26 cellular contexts compared by ENCODE assay signal in the genomic region with DNA sequence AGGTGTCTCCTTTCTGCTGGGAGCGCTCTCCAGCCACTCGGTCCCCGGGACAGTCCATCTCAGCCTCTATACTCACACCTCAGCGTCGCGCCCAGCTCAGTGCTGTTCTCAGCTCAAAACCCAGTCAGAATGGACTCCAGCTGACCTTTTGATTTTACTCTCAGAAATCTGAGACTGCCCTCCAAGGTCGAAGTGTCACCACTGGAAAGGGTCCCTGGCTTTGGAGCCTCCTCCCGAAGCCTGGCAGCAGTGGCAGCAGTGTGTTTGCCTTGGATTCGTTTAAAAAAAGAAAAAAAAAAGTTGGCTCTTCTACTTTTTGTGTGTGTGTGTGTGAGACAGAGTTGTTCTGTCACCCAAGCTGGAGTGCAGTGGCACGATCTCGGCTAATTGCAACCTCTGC. TPM values are rescaled to one million over a fixed set of nuclear protein-coding genes. Genes with fewer than 3 reads are reported as not detected.
DNase-seq lines count a peak whose midpoint lies in the region; ATAC-seq, FAIRE-seq and TF ChIP-seq lines count a peak whose summit lies in the region.
"Had no signal": no experiment of that assay in that cellular context is flagged by ENCODE, and none has a peak within 500 bp of the region (broad histone marks: within the 10 kb centered on the region; RNA-seq: fewer than 3 reads in every experiment).

No MANE protein-coding gene starts in this region.

- 53% methylated on average over 11 of the region's 11 CpGs for WGBS in liver
- 86% methylated on average over 11 of the region's 11 CpGs for WGBS in HepG2 (ENCODE audit: low lambda C conversion rate)
- WGBS in right lobe of liver (ENCODE audit: insufficient coverage, low coverage, low lambda C conversion rate, missing lambda C conversion rate): 20% methylated on average over 3 of the region's 11 CpGs
- 27 to 38% methylated on average over 11 of the region's 11 CpGs for WGBS in aorta, 2 donors
- 84 to 92% methylated on average over 11 of the region's 11 CpGs for WGBS in thyroid gland, 2 donors

- TF ChIP-seq EP300 in HepG2 (IDR thresholded peaks at IDR 0.05; ENCODE audit: low read depth in 2 of 2, low read length in 2 of 2): no peak
- no peak for TF ChIP-seq EP300 in HepG2 (CRISPR knock-in tag; IDR thresholded peaks at IDR 0.05; ENCODE audit: borderline replicate concordance)

- POLR2A ChIA-PET in activated CD4-positive, alpha-beta T cell treated with anti-CD3 and anti-CD28 coated beads, Interleukin-2, amount 10 ng/mL, durations not matched to agents 7 days and 5 days (lab: Charles Lee): interaction anchor here (0.6 kb wide), 1 partner anchor 68 kb away, joined by 10 read pairs; no protein-coding TSS in a partner anchor
- POLR2A ChIA-PET in HepG2 (lab: Yijun Ruan, JAX): no interaction called here

- no peaks in the 10 kb centered on the region for H4K20me1 ChIP-seq in HepG2 (ENCODE audit: insufficient read depth, low read length)

- H3K9me3 ChIP-seq in liver (ENCODE audit: control insufficient read depth in 4 of 4, low read length in 3 of 4) (no peaks in the 10 kb centered on the region), HepG2 (ENCODE audit: low read length) (no peaks in the 10 kb centered on the region), right lobe of liver (no peaks in the 10 kb centered on the region), aorta (ENCODE audit: control insufficient read depth, low read length) (no peaks in the 10 kb centered on the region), thyroid gland (no peaks in the 10 kb centered on the region)
- H3K9me3 ChIP-seq: BLaER1 treated with 17β-estradiol and CSF1 and Interleukin-3, amounts not matched to agents 10 nM and 100 nM; HAP-1 had no signal

- intact Hi-C loops in HepG2 (cut with micrococcal nuclease; ENCODE audit: unreplicated experiment) (no loop called here), right lobe of liver (cut with DNase I) (no loop called here), aorta (cut with DNase I) (no loop called here), thyroid gland (cut with DNase I) (no loop called here)

- TF ChIP-seq POLR2A in HepG2 (IDR thresholded peaks at IDR 0.05; ENCODE audit: insufficient read depth in 1 of 2, low read depth in 2 of 2, low read length in 2 of 2) (no peak), right lobe of liver (IDR thresholded peaks at IDR 0.05) (no peak), thyroid gland (IDR thresholded peaks at IDR 0.05) (no peak)

- FAIRE-seq in HepG2 (lab: Jason Lieb, UNC): no peak
- FAIRE-seq: GM12891 had no signal

- no peak overlapping the region for H3K4me2 ChIP-seq in HepG2 (ENCODE audit: low read depth, low read length)
- H3K4me2 ChIP-seq: BLaER1 treated with 17β-estradiol and CSF1 and Interleukin-3, amounts not matched to agents 10 nM and 100 nM; KMS-11; PC-9 had no signal

- H3K9me3 Mint-ChIP-seq in activated CD4-positive, alpha-beta T cell treated with anti-CD3 and anti-CD28 coated beads, Interleukin-2, amount 10 ng/mL, durations not matched to agents 7 days and 5 days: no peaks in the 10 kb centered on the region
- no peaks in the 10 kb centered on the region for H3K9me3 Mint-ChIP-seq in mesothelial cell of epicardium
- H3K9me3 Mint-ChIP-seq: CD8-positive, alpha-beta memory T cell had no signal

- H3K9ac ChIP-seq in liver (ENCODE audit: low read depth in 1 of 2, low read length in 2 of 2): no peak overlapping the region
- no peak overlapping the region for H3K9ac ChIP-seq in HepG2 (ENCODE audit: insufficient read depth, low read depth, low read length)
- H3K9ac ChIP-seq: BLaER1 treated with 17β-estradiol and CSF1 and Interleukin-3, amounts not matched to agents 10 nM and 100 nM; GM23248; KMS-11 had no signal

- no peak overlapping the region for H3K4me3 Mint-ChIP-seq in activated CD4-positive, alpha-beta T cell treated with anti-CD3 and anti-CD28 coated beads, Interleukin-2, amount 10 ng/mL, durations not matched to agents 7 days and 5 days
- H3K4me3 Mint-ChIP-seq in mesothelial cell of epicardium: no peak overlapping the region

- H3K27ac ChIP-seq in liver (ENCODE audit: low read depth in 1 of 2, low read length in 2 of 2): no peak overlapping the region
- H3K27ac ChIP-seq in HepG2 (ENCODE audit: extremely low read length, insufficient read depth, low read length): no peak overlapping the region
- H3K27ac ChIP-seq in right lobe of liver: peak overlapping the region in 1 of 3 donors; percentile 36
- no peak overlapping the region for H3K27ac ChIP-seq in aorta (ENCODE audit: low read depth in 1 of 2, low read length in 2 of 2)
- no peak overlapping the region for H3K27ac ChIP-seq in thyroid gland
- H3K27ac ChIP-seq: 22Rv1; BLaER1 treated with 17β-estradiol and CSF1 and Interleukin-3, amounts not matched to agents 10 nM and 100 nM; GM23248; KMS-11; PC-9 had no signal

- peaks cover 20 to 65% (median 47%) of the 10 kb centered on the region in 4 donors for H3K36me3 ChIP-seq in liver (ENCODE audit: control insufficient read depth in 4 of 4, insufficient read depth in 3 of 4, low read depth in 1 of 4, low read length in 3 of 4)
- peaks cover 29 to 73% of the 10 kb centered on the region in 2 experiments for H3K36me3 ChIP-seq in HepG2 (replicated peaks in 1 of 2; ENCODE audit: control insufficient read depth in 1 of 2, insufficient read depth in 2 of 2, low read length in 2 of 2)
- H3K36me3 ChIP-seq in right lobe of liver: peaks cover 0 to 65% (median 47%) of the 10 kb centered on the region in 4 donors
- peaks cover 0 to 7% of the 10 kb centered on the region in 2 donors for H3K36me3 ChIP-seq in aorta (ENCODE audit: control insufficient read depth in 1 of 2, insufficient read depth in 2 of 2, low read length in 1 of 2)
- H3K36me3 ChIP-seq in thyroid gland: peaks cover 64 to 71% of the 10 kb centered on the region in 2 donors

- peak overlapping the region; percentile 62 for H3K27ac Mint-ChIP-seq in activated CD4-positive, alpha-beta T cell treated with anti-CD3 and anti-CD28 coated beads, Interleukin-2, amount 10 ng/mL, durations not matched to agents 7 days and 5 days
- no peak overlapping the region for H3K27ac Mint-ChIP-seq in mesothelial cell of epicardium

- H3K4me1 ChIP-seq in liver (ENCODE audit: control insufficient read depth in 4 of 4, insufficient read depth in 4 of 4, low read length in 3 of 4): peaks cover 0 to 7% (median 1%) of the 10 kb centered on the region in 4 donors
- no peaks in the 10 kb centered on the region for H3K4me1 ChIP-seq in HepG2 (ENCODE audit: insufficient read depth, low read length)
- H3K4me1 ChIP-seq in right lobe of liver: peaks cover 0 to 13% (median 5%) of the 10 kb centered on the region in 4 donors
- H3K4me1 ChIP-seq in aorta (ENCODE audit: control insufficient read depth in 1 of 2, insufficient read depth in 2 of 2, low read length in 2 of 2): no peaks in the 10 kb centered on the region
- H3K4me1 ChIP-seq in thyroid gland: no peaks in the 10 kb centered on the region
- H3K4me1 ChIP-seq: HAP-1 had no signal

- H3K27me3 ChIP-seq in liver (ENCODE audit: control insufficient read depth in 4 of 4, insufficient read depth in 4 of 4, low read length in 3 of 4) (no peaks in the 10 kb centered on the region), HepG2 (ENCODE audit: control insufficient read depth in 1 of 2, insufficient read depth in 2 of 2, low read length in 2 of 2) (no peaks in the 10 kb centered on the region), right lobe of liver (no peaks in the 10 kb centered on the region), aorta (ENCODE audit: control insufficient read depth in 1 of 2, insufficient read depth in 2 of 2, low read length in 1 of 2) (no peaks in the 10 kb centered on the region), thyroid gland (no peaks in the 10 kb centered on the region)
- H3K27me3 ChIP-seq: BLaER1 treated with 17β-estradiol and CSF1 and Interleukin-3, amounts not matched to agents 10 nM and 100 nM had no signal

- no peaks in the 10 kb centered on the region for H3K79me2 ChIP-seq in HepG2 (ENCODE audit: insufficient read depth, low read length)

- in situ Hi-C loops in HepG2 (cut with HindIII; ENCODE audit: extremely low pct_ligation_motif_present, low pct_unique_long_range_greater_than_20kb): no loop called here

- no peak overlapping the region for H3K4me3 ChIP-seq in liver (ENCODE audit: low read depth in 1 of 3, low read length in 3 of 3)
- H3K4me3 ChIP-seq in HepG2 (replicated peaks in 1 of 3; ENCODE audit: insufficient read depth in 1 of 3, low read depth in 2 of 3, low read length in 3 of 3): no peak overlapping the region
- H3K4me3 ChIP-seq in right lobe of liver: no peak overlapping the region
- no peak overlapping the region for H3K4me3 ChIP-seq in aorta (ENCODE audit: low read length in 2 of 2)
- H3K4me3 ChIP-seq in thyroid gland (replicated peaks in 1 of 3): no peak overlapping the region
- H3K4me3 ChIP-seq: BLaER1 treated with 17β-estradiol and CSF1 and Interleukin-3, amounts not matched to agents 10 nM and 100 nM; GM23248; HAP-1; PC-9 had no signal

- TF ChIP-seq CTCF in liver (IDR thresholded peaks at IDR 0.05; ENCODE audit: low read depth, low read length, missing input control) (no peak), HepG2 (CRISPR knock-in tag; IDR thresholded peaks at IDR 0.05) (no peak), right lobe of liver (IDR thresholded peaks at IDR 0.05) (no peak), mesothelial cell of epicardium (IDR thresholded peaks at IDR 0.05; ENCODE audit: unreplicated experiment) (no peak), thyroid gland (IDR thresholded peaks at IDR 0.05) (no peak)

- peaks cover 59% of the 10 kb centered on the region for H3K4me1 Mint-ChIP-seq in activated CD4-positive, alpha-beta T cell treated with anti-CD3 and anti-CD28 coated beads, Interleukin-2, amount 10 ng/mL, durations not matched to agents 7 days and 5 days
- H3K4me1 Mint-ChIP-seq in mesothelial cell of epicardium: no peaks in the 10 kb centered on the region

- CTCF ChIA-PET in activated CD4-positive, alpha-beta T cell treated with anti-CD3 and anti-CD28 coated beads, Interleukin-2, amount 10 ng/mL, durations not matched to agents 7 days and 5 days (lab: Charles Lee): interaction anchor here (1.0 kb wide), 1 partner anchor 14 kb away, joined by 4 read pairs; no protein-coding TSS in a partner anchor
- CTCF ChIA-PET in HepG2 (lab: Yijun Ruan, JAX; ENCODE audit: low intra/inter-chr PET ratio, low total read pairs): no interaction called here

- no peak for DNase-seq in activated CD4-positive, alpha-beta T cell treated with anti-CD3 and anti-CD28 coated beads, Interleukin-2, amount 10 ng/mL, durations not matched to agents 7 days and 5 days
- no peak for DNase-seq in activated CD4-positive, alpha-beta T cell treated with anti-CD3 and anti-CD28 coated beads, Interleukin-2, amount 50 U/mL, for 48 hours
- DNase-seq in HepG2 (ENCODE audit: low spot score): no peak
- peak in 2 of 3 donors; percentile 70 to 74 for DNase-seq in right lobe of liver
- DNase-seq in aorta: no peak
- DNase-seq in mesothelial cell of epicardium (ENCODE audit: low spot score in 2 of 2, unreplicated experiment in 2 of 2): no peak
- no peak for DNase-seq in thyroid gland
- DNase-seq: ACHN; Calu3; CD8-positive, alpha-beta memory T cell; DMS153; GM23248; NCI-H1092 treated with DMSO at 0.1 percent for 48 hours; NCI-H1436 treated with DMSO at 0.1 percent for 48 hours; NCI-H2029; NCI-H2227 treated with DMSO at 0.1 percent for 48 hours; NCI-H510A treated with DMSO at 0.1 percent for 48 hours; NCI-H748 treated with DMSO at 0.1 percent for 48 hours; PC-9; RPMI8226 had no signal

- TF ChIP-seq RAD21 in liver (IDR thresholded peaks at IDR 0.05) (no peak), HepG2 (CRISPR knock-in tag; IDR thresholded peaks at IDR 0.05) (no peak)

- no peaks in the 10 kb centered on the region for H3K27me3 Mint-ChIP-seq in activated CD4-positive, alpha-beta T cell treated with anti-CD3 and anti-CD28 coated beads, Interleukin-2, amount 10 ng/mL, durations not matched to agents 7 days and 5 days
- H3K27me3 Mint-ChIP-seq in mesothelial cell of epicardium (ENCODE audit: low read depth): no peaks in the 10 kb centered on the region
- H3K27me3 Mint-ChIP-seq: CD8-positive, alpha-beta memory T cell had no signal

- peaks cover 77% of the 10 kb centered on the region for H3K36me3 Mint-ChIP-seq in activated CD4-positive, alpha-beta T cell treated with anti-CD3 and anti-CD28 coated beads, Interleukin-2, amount 10 ng/mL, durations not matched to agents 7 days and 5 days (ENCODE audit: low read depth)
- peaks cover 39% of the 10 kb centered on the region for H3K36me3 Mint-ChIP-seq in mesothelial cell of epicardium

- H2AFZ ChIP-seq in HepG2 (ENCODE audit: low read length): no peak overlapping the region
- H2AFZ ChIP-seq: GM23248, PC-9 had no signal

- ATAC-seq in HepG2 (no peak), right lobe of liver (peak; percentile 47 to 92 (median 58)), aorta (ENCODE audit: low FRiP score) (peak; percentile 13)

- no TSS peak for BruUV-seq in HepG2 (replicated peaks; lab: Mats Ljungman, UMichigan)

RNA-seq across cellular contexts. Expression of gene KLHL36, which starts 10.4 kb away (rescaled TPM):
- total RNA-seq in activated CD4-positive, alpha-beta T cell treated with anti-CD3 and anti-CD28 coated beads, Interleukin-2, amount 10 ng/mL, durations not matched to agents 7 days and 5 days: 10 to 100 TPM; 37.5 to 46.2 TPM
- total RNA-seq in liver (10 to 100 TPM; 20.9 to 53.6 TPM), HepG2 (2016; rRNA removed; fragmentation: Illumina TruSeq; extraction: Trizol) (23.6 and 24.3 TPM in 2 replicates), right lobe of liver (10 to 100 TPM; 20.1 to 31.3 (median 21.9) TPM), aorta (10 to 100 TPM; 48.0 to 60.0 TPM), mesothelial cell of epicardium (44.9 to 51.6 TPM (median 46.9 TPM) in 3 replicates), thyroid gland (100 to 1,000 TPM in 1 of 4 donors, 10 to 100 TPM in 3; 61.7 to 107 (median 78.0) TPM)
- polyA plus RNA-seq in liver (10 to 100 TPM; 11.5 to 12.9 TPM), HepG2 (2011; rRNA removed) (26.0 and 34.9 TPM in 2 replicates), aorta (10 to 100 TPM; 10.1 to 25.6 TPM)
- 5.2 and 5.7 TPM in 2 replicates for total RNA-seq in HepG2 (2016; cell fraction: cytosol; rRNA removed; fragmentation: Illumina TruSeq; extraction: Trizol; ENCODE audit: low read depth)
- total RNA-seq in HepG2 (2016; cell fraction: insoluble cytoplasmic fraction; rRNA removed; fragmentation: Illumina TruSeq; extraction: Trizol): 19.7 and 25.5 TPM in 2 replicates
- total RNA-seq in HepG2 (2016; cell fraction: membrane; rRNA removed; fragmentation: Illumina TruSeq; extraction: Trizol): 13.6 and 13.8 TPM in 2 replicates
- total RNA-seq in HepG2 (2016; cell fraction: nucleus; rRNA removed; fragmentation: Illumina TruSeq; extraction: Trizol): 19.3 and 23.7 TPM in 2 replicates
- polyA plus RNA-seq in HepG2 (2011; cell fraction: cytosol; rRNA removed): 19.5 and 24.5 TPM in 2 replicates
- polyA plus RNA-seq in HepG2 (2011; cell fraction: nucleus; rRNA removed): 101 and 113 TPM in 2 replicates
- 13.5 and 16.7 TPM in 2 replicates for polyA plus RNA-seq in HepG2 (2012)
- polyA plus RNA-seq in HepG2 (2016; cell fraction: cytosol; fragmentation: Illumina TruSeq; extraction: Trizol; ENCODE audit: low read depth): 3.3 and 4.5 TPM in 2 replicates
- polyA plus RNA-seq in HepG2 (2016; cell fraction: insoluble cytoplasmic fraction; fragmentation: Illumina TruSeq; extraction: Trizol; ENCODE audit: low read depth): 12.0 and 13.5 TPM in 2 replicates
- 5.3 and 6.0 TPM in 2 replicates for polyA plus RNA-seq in HepG2 (2016; cell fraction: membrane; fragmentation: Illumina TruSeq; extraction: Trizol; ENCODE audit: low read depth)
- polyA plus RNA-seq in HepG2 (2016; cell fraction: nucleus; fragmentation: Illumina TruSeq; extraction: Trizol; ENCODE audit: insufficient read depth, low read depth): 30.5 and 31.5 TPM in 2 replicates
- 18.8 and 92.4 TPM in 2 replicates for polyA minus RNA-seq in HepG2 (2011; rRNA and poly(A)+ RNA removed; ENCODE audit: low replicate concordance)
- polyA minus RNA-seq in HepG2 (2011; cell fraction: cytosol; rRNA and poly(A)+ RNA removed): 32.9 and 39.6 TPM in 2 replicates
- polyA minus RNA-seq in HepG2 (2011; cell fraction: nucleus; rRNA and poly(A)+ RNA removed): 40.4 and 48.1 TPM in 2 replicates

RNA-seq across cellular contexts. Expression of gene COTL1, which starts 40.8 kb away (rescaled TPM):
- total RNA-seq in activated CD4-positive, alpha-beta T cell treated with anti-CD3 and anti-CD28 coated beads, Interleukin-2, amount 10 ng/mL, durations not matched to agents 7 days and 5 days: 100 to 1,000 TPM; 780 to 845 TPM
- total RNA-seq in liver: 10 to 100 TPM; 12.0 to 59.5 TPM
- polyA plus RNA-seq in liver: 10 to 100 TPM; 12.9 to 33.0 TPM
- total RNA-seq in HepG2 (2016; rRNA removed; fragmentation: Illumina TruSeq; extraction: Trizol): 8.6 and 8.7 TPM in 2 replicates
- 5.8 and 8.7 TPM in 2 replicates for total RNA-seq in HepG2 (2016; cell fraction: cytosol; rRNA removed; fragmentation: Illumina TruSeq; extraction: Trizol; ENCODE audit: low read depth)
- 7.3 and 9.2 TPM in 2 replicates for total RNA-seq in HepG2 (2016; cell fraction: insoluble cytoplasmic fraction; rRNA removed; fragmentation: Illumina TruSeq; extraction: Trizol)
- total RNA-seq in HepG2 (2016; cell fraction: membrane; rRNA removed; fragmentation: Illumina TruSeq; extraction: Trizol): 14.0 and 18.2 TPM in 2 replicates
- total RNA-seq in HepG2 (2016; cell fraction: nucleus; rRNA removed; fragmentation: Illumina TruSeq; extraction: Trizol): 3.7 and 4.3 TPM in 2 replicates
- polyA plus RNA-seq in HepG2 (2011; rRNA removed): 9.7 and 16.9 TPM in 2 replicates
- polyA plus RNA-seq in HepG2 (2011; cell fraction: cytosol; rRNA removed): 8.5 and 16.0 TPM in 2 replicates
- 5.1 and 7.3 TPM in 2 replicates for polyA plus RNA-seq in HepG2 (2011; cell fraction: nucleus; rRNA removed)
- polyA plus RNA-seq in HepG2 (2012): 8.5 and 17.2 TPM in 2 replicates
- 15.3 and 18.5 TPM in 2 replicates for polyA plus RNA-seq in HepG2 (2016; cell fraction: cytosol; fragmentation: Illumina TruSeq; extraction: Trizol; ENCODE audit: low read depth)
- polyA plus RNA-seq in HepG2 (2016; cell fraction: insoluble cytoplasmic fraction; fragmentation: Illumina TruSeq; extraction: Trizol; ENCODE audit: low read depth): 17.5 and 21.2 TPM in 2 replicates
- 23.1 and 28.6 TPM in 2 replicates for polyA plus RNA-seq in HepG2 (2016; cell fraction: membrane; fragmentation: Illumina TruSeq; extraction: Trizol; ENCODE audit: low read depth)
- 10.8 and 11.4 TPM in 2 replicates for polyA plus RNA-seq in HepG2 (2016; cell fraction: nucleus; fragmentation: Illumina TruSeq; extraction: Trizol; ENCODE audit: insufficient read depth, low read depth)
- 13.8 and 51.4 TPM in 2 replicates for polyA minus RNA-seq in HepG2 (2011; rRNA and poly(A)+ RNA removed; ENCODE audit: low replicate concordance)
- polyA minus RNA-seq in HepG2 (2011; cell fraction: cytosol; rRNA and poly(A)+ RNA removed): 3.7 and 9.1 TPM in 2 replicates
- 3.7 and 4.8 TPM in 2 replicates for polyA minus RNA-seq in HepG2 (2011; cell fraction: nucleus; rRNA and poly(A)+ RNA removed)
- 10 to 100 TPM; 12.4 to 51.0 (median 18.6) TPM for total RNA-seq in right lobe of liver
- 10 to 100 TPM; 61.9 to 69.9 TPM for total RNA-seq in aorta
- 10 to 100 TPM; 22.8 to 58.1 TPM for polyA plus RNA-seq in aorta
- 106 to 116 TPM (median 106 TPM) in 3 replicates for total RNA-seq in mesothelial cell of epicardium
- 10 to 100 TPM; 26.0 to 39.7 (median 31.4) TPM for total RNA-seq in thyroid gland

RNA-seq across cellular contexts. Expression of gene USP10, which starts 41.1 kb away (rescaled TPM):
- 10 to 100 TPM; 86.5 to 99.0 TPM for total RNA-seq in activated CD4-positive, alpha-beta T cell treated with anti-CD3 and anti-CD28 coated beads, Interleukin-2, amount 10 ng/mL, durations not matched to agents 7 days and 5 days
- total RNA-seq in liver (10 to 100 TPM; 40.8 to 43.3 TPM), HepG2 (2016; rRNA removed; fragmentation: Illumina TruSeq; extraction: Trizol) (79.1 and 97.6 TPM in 2 replicates), right lobe of liver (10 to 100 TPM; 41.5 to 53.2 (median 44.6) TPM), aorta (10 to 100 TPM; 53.4 to 59.4 TPM), mesothelial cell of epicardium (118 to 128 TPM (median 124 TPM) in 3 replicates), thyroid gland (10 to 100 TPM; 63.0 to 98.4 (median 70.9) TPM)
- polyA plus RNA-seq in liver (10 to 100 TPM; 28.2 to 46.1 TPM), HepG2 (2011; rRNA removed) (114 and 122 TPM in 2 replicates), aorta (10 to 100 TPM; 14.0 to 26.8 TPM)
- total RNA-seq in HepG2 (2016; cell fraction: cytosol; rRNA removed; fragmentation: Illumina TruSeq; extraction: Trizol; ENCODE audit: low read depth): 57.5 and 62.5 TPM in 2 replicates
- total RNA-seq in HepG2 (2016; cell fraction: insoluble cytoplasmic fraction; rRNA removed; fragmentation: Illumina TruSeq; extraction: Trizol): 76.4 and 87.1 TPM in 2 replicates
- 73.6 and 81.2 TPM in 2 replicates for total RNA-seq in HepG2 (2016; cell fraction: membrane; rRNA removed; fragmentation: Illumina TruSeq; extraction: Trizol)
- 78.0 and 88.2 TPM in 2 replicates for total RNA-seq in HepG2 (2016; cell fraction: nucleus; rRNA removed; fragmentation: Illumina TruSeq; extraction: Trizol)
- polyA plus RNA-seq in HepG2 (2011; cell fraction: cytosol; rRNA removed): 68.7 and 92.2 TPM in 2 replicates
- 127 and 143 TPM in 2 replicates for polyA plus RNA-seq in HepG2 (2011; cell fraction: nucleus; rRNA removed)
- polyA plus RNA-seq in HepG2 (2012): 65.1 and 93.3 TPM in 2 replicates
- polyA plus RNA-seq in HepG2 (2016; cell fraction: cytosol; fragmentation: Illumina TruSeq; extraction: Trizol; ENCODE audit: low read depth): 17.7 and 17.8 TPM in 2 replicates
- polyA plus RNA-seq in HepG2 (2016; cell fraction: insoluble cytoplasmic fraction; fragmentation: Illumina TruSeq; extraction: Trizol; ENCODE audit: low read depth): 102 and 128 TPM in 2 replicates
- 41.4 and 44.1 TPM in 2 replicates for polyA plus RNA-seq in HepG2 (2016; cell fraction: membrane; fragmentation: Illumina TruSeq; extraction: Trizol; ENCODE audit: low read depth)
- polyA plus RNA-seq in HepG2 (2016; cell fraction: nucleus; fragmentation: Illumina TruSeq; extraction: Trizol; ENCODE audit: insufficient read depth, low read depth): 118 and 120 TPM in 2 replicates
- polyA minus RNA-seq in HepG2 (2011; rRNA and poly(A)+ RNA removed; ENCODE audit: low replicate concordance): 349 and 427 TPM in 2 replicates
- polyA minus RNA-seq in HepG2 (2011; cell fraction: cytosol; rRNA and poly(A)+ RNA removed): 64.3 and 66.8 TPM in 2 replicates
- 118 TPM in 2 replicates for polyA minus RNA-seq in HepG2 (2011; cell fraction: nucleus; rRNA and poly(A)+ RNA removed)

Comparison
In these comparisons a context has a peak if more than half of its experiments do, and no peak if none do; other contexts are left out.
1. DNase-seq: peak in right lobe of liver (2 of 3); none in activated CD4-positive, alpha-beta T cell treated with anti-CD3 and anti-CD28 coated beads, Interleukin-2, amount 10 ng/mL, durations not matched to agents 7 days and 5 days (single experiment), activated CD4-positive, alpha-beta T cell treated with anti-CD3 and anti-CD28 coated beads, Interleukin-2, amount 50 U/mL, for 48 hours (0 of 2), HepG2 (single experiment), aorta (0 of 2), mesothelial cell of epicardium (0 of 2) and thyroid gland (0 of 2).